In the genomic region with DNA sequence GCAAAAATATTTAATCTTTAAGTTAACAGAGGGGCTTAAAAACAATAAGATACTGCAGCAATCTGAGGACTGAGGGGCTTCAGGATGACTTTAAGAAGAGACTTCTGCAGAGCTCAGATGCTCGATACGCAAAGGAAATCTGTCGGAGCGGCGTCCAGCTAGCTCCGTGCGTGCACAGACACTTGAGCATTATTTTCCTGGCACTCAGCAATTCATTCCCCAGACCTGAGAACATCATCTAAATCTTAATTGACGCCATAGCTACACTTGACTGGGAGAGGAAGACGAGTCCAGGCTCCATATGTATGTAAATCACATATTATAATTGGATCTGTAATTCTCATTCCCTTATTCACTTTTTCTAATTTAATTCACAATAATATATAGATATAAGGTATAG, we compare ENCODE assay signal across 22 cellular contexts.
"Had no signal": no experiment of that assay in that cellular context is flagged by ENCODE, and none has a peak within 500 bp of the region (broad histone marks: within the 10 kb centered on the region; RNA-seq: fewer than 3 reads in every experiment).

No MANE protein-coding gene starts in this region.

- H3K4me1 ChIP-seq: heart right ventricle, left lung, psoas muscle, stomach had no signal

- H3K9me3 ChIP-seq: heart right ventricle, ovary, psoas muscle, sigmoid colon, stomach, tibial artery had no signal

- H3K4me3 ChIP-seq: heart right ventricle, left lung, ovary, psoas muscle, sigmoid colon, stomach, tibial artery had no signal

- H3K27ac ChIP-seq: heart right ventricle, left lung, ovary, psoas muscle, stomach, tibial artery had no signal

- DNase-seq: cortex of kidney; foreskin melanocyte; glutamatergic neuron; heart right ventricle; hippocampal formation; left cardiac atrium; left lung; mesendoderm; midbrain; naive thymus-derived CD8-positive, alpha-beta T cell; nephron progenitor cell; nucleus accumbens; ovary; posterior cingulate gyrus; psoas muscle; right cardiac atrium; sigmoid colon; stimulated activated CD4-positive, alpha-beta T cell treated with anti-CD3 and anti-CD28 coated beads, Interleukin-2, amount 100 ng/mL, for 24 hours; stimulated activated CD4-positive, alpha-beta T cell treated with anti-CD3 and anti-CD28 coated beads, Interleukin-4, amount 100 ng/mL, for 24 hours; stimulated activated naive CD4-positive, alpha-beta T cell treated with Interleukin-2 at 50 U/mL for 16 hours; stomach; tibial artery had no signal

- H3K27me3 ChIP-seq: left lung, ovary, sigmoid colon, stomach, tibial artery had no signal

- H3K36me3 ChIP-seq: heart right ventricle, left lung, ovary, sigmoid colon, stomach, tibial artery had no signal
